In the genomic region with DNA sequence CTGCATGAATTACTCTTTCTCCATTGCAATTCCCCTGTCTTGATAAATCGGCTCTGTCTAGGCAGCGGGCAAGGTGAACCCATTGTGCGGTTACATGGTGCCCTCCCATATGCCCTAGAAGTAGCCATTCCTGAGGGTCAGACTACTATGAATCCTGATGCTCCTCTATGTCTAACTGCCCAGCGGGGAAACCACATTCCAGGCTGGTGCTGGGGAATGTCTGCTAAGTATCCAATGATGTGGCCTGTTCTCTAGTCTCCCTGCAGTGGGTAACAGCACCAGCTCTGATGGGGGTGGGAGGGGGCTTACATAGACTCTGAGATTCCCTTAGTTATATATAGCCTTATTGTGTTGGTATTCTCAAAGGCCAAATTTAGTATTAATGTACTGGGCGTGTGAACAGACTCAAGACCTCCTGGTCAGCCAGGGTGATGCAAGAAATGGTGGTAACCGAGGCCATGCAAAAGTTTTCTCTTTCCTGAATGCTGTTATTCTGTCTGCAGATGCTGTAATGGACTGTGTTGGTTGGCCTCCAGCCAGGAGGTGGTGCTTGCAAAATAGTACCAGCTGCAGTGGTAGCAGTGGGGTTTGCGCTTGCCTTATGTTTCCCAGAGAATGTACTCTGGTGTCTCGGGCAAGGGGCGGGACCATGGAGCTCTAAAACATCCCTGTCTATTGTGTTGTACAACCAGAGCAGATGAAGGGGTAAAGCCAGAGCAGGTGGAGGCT, we compare ENCODE assay signal across 14 cellular contexts.
DNase-seq lines count a peak whose midpoint lies in the region; ATAC-seq and TF ChIP-seq lines count a peak whose summit lies in the region.
"Had no signal": no experiment of that assay in that cellular context is flagged by ENCODE, and none has a peak within 500 bp of the region (broad histone marks: within the 10 kb centered on the region; RNA-seq: fewer than 3 reads in every experiment).

No MANE protein-coding gene starts in this region.

- CTCF ChIA-PET in A673 (lab: Charles Lee): no interaction called here

- no peaks in the 10 kb centered on the region for H3K27me3 ChIP-seq in A673 (replicated peaks; ENCODE audit: insufficient read depth, low read depth, low read length, poor library complexity)

- POLR2A ChIA-PET in A673 (lab: Charles Lee; ENCODE audit: low non-redundant PET): no interaction called here

- no peaks in the 10 kb centered on the region for H3K36me3 ChIP-seq in A673 (ENCODE audit: insufficient read depth, low read length, poor library complexity, severe bottlenecking)
- H3K36me3 ChIP-seq: HAP-1 had no signal

- BruUV-seq in A673 (replicated peaks; lab: Mats Ljungman, UMichigan): no TSS peak

- intact Hi-C loops in A673 (cut with micrococcal nuclease; ENCODE audit: unreplicated experiment): no loop called here

- in situ Hi-C loops in astrocyte of the spinal cord (cut with HindIII; ENCODE audit: low sequenced_read_pairs): no loop called here

- DNase-seq in A673 (ENCODE audit: low spot score) (peak; percentile 7), LHCN-M2 (ENCODE audit: low read depth) (peak; percentile 81), astrocyte of the spinal cord (ENCODE audit: low read depth, low spot score) (peak; percentile 31), iPS-NIHi11 (ENCODE audit: low spot score) (peak; percentile 10), DMS153 (lab: John Stamatoyannopoulos, UW) (no peak), SK-N-DZ (ENCODE audit: low spot score) (no peak)
- no peak for DNase-seq in stimulated activated naive CD8-positive, alpha-beta T cell treated with anti-CD3 and anti-CD28 coated beads, Interleukin-15, amount 100 ng/mL, for 72 hours
- DNase-seq: activated naive CD4-positive, alpha-beta T cell; Calu3; NCI-H1417 treated with DMSO at 0.1 percent for 48 hours had no signal

- no peak overlapping the region for H3K4me3 Mint-ChIP-seq in stimulated activated naive CD8-positive, alpha-beta T cell treated with anti-CD3 and anti-CD28 coated beads, Interleukin-15, amount 100 ng/mL, for 72 hours

- H3K9me3 ChIP-seq in A673 (ENCODE audit: low read depth, low read length, poor library complexity, severe bottlenecking): no peaks in the 10 kb centered on the region
- H3K9me3 ChIP-seq: HAP-1 had no signal

- peak overlapping the region in 1 of 2 donors; percentile 8 for H3K27ac Mint-ChIP-seq in stimulated activated naive CD8-positive, alpha-beta T cell treated with anti-CD3 and anti-CD28 coated beads, Interleukin-15, amount 100 ng/mL, for 72 hours

- H3K4me3 ChIP-seq in A673 (ENCODE audit: low read depth, low read length, poor library complexity, severe bottlenecking) (no peak overlapping the region), astrocyte of the spinal cord (ENCODE audit: low read depth, low read length) (no peak overlapping the region)
- H3K4me3 ChIP-seq: HAP-1, SK-N-MC had no signal

- no peaks in the 10 kb centered on the region for H3K4me1 ChIP-seq in A673 (ENCODE audit: insufficient read depth, low read length, poor library complexity, severe bottlenecking)
- H3K4me1 ChIP-seq: HAP-1 had no signal

- no peak for ATAC-seq in GM18861 (IDR thresholded peaks at IDR 0.05; ENCODE audit: unreplicated experiment)
- no peak for ATAC-seq in stimulated activated naive CD8-positive, alpha-beta T cell treated with anti-CD3 and anti-CD28 coated beads, Interleukin-15, amount 100 ng/mL, for 72 hours

- TF ChIP-seq CTCF in A673 (conservative IDR thresholded peaks at IDR 0.05; ENCODE audit: low read depth, low read length): no peak
- TF ChIP-seq CTCF in astrocyte of the spinal cord (IDR thresholded peaks at IDR 0.05; ENCODE audit: low read depth, low read length): no peak

- no peaks in the 10 kb centered on the region for H3K27me3 Mint-ChIP-seq in stimulated activated naive CD8-positive, alpha-beta T cell treated with anti-CD3 and anti-CD28 coated beads, Interleukin-15, amount 100 ng/mL, for 72 hours

- no peak overlapping the region for H3K27ac ChIP-seq in A673 (ENCODE audit: low read depth, low read length, poor library complexity, severe bottlenecking)
- H3K27ac ChIP-seq: KMS-11, SK-N-MC had no signal

- H3K4me1 Mint-ChIP-seq in stimulated activated naive CD8-positive, alpha-beta T cell treated with anti-CD3 and anti-CD28 coated beads, Interleukin-15, amount 100 ng/mL, for 72 hours: no peaks in the 10 kb centered on the region

- peaks cover 0 to 7% of the 10 kb centered on the region in 2 donors for H3K9me3 Mint-ChIP-seq in stimulated activated naive CD8-positive, alpha-beta T cell treated with anti-CD3 and anti-CD28 coated beads, Interleukin-15, amount 100 ng/mL, for 72 hours

Comparison
In these comparisons a context has a peak if more than half of its experiments do, and no peak if none do; other contexts are left out.
1. DNase-seq: peak in A673 (single experiment), LHCN-M2 (single experiment), astrocyte of the spinal cord (single experiment) and iPS-NIHi11 (single experiment); none in DMS153 (single experiment), SK-N-DZ (single experiment) and stimulated activated naive CD8-positive, alpha-beta T cell treated with anti-CD3 and anti-CD28 coated beads, Interleukin-15, amount 100 ng/mL, for 72 hours (0 of 2).